ENCODE assay signal across 19 cellular contexts in the genomic region with DNA sequence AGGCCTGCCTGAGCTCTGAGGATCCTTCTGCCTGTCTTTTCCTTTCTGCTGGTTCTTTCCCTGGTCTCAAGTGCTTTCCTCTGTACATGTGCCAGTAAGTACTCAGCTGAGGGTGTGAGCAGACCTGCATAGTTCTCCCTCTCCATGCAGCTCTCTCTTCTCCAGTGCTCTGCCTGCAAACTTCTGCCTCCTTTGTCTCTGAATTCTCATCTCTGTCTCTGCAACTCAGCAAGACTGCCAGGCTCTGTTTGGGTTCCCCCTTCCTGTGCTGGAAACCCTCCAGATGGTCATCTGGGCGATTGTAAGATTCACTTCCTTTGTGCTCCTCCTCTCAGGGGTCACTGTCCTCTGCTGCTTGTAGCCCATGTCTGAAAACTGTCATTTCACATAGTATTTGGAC.
DNase-seq lines count a peak whose midpoint lies in the region; ATAC-seq and TF ChIP-seq lines count a peak whose summit lies in the region.
"Had no signal": no experiment of that assay in that cellular context is flagged by ENCODE, and none has a peak within 500 bp of the region (broad histone marks: within the 10 kb centered on the region; RNA-seq: fewer than 3 reads in every experiment).

No MANE protein-coding gene starts in this region.

- peak overlapping the region; percentile 80 for H2AFZ ChIP-seq in IMR-90 (replicated peaks; ENCODE audit: low read length, poor library complexity)
- no peak overlapping the region for H2AFZ ChIP-seq in MM.1S (ENCODE audit: low read length)

- H3K27ac ChIP-seq in IMR-90 (ENCODE audit: insufficient read depth, low read length) (no peak overlapping the region), colonic mucosa (no peak overlapping the region), MM.1S (ENCODE audit: low read length) (no peak overlapping the region)
- H3K27ac ChIP-seq: coronary artery, Peyer's patch, skin epidermis had no signal

- peak overlapping the region; percentile 39; the same call in 1 of the 3 replicates for H2BK15ac ChIP-seq in IMR-90 (ENCODE audit: low read depth, low read length)

- no peaks in the 10 kb centered on the region for H3K79me2 ChIP-seq in MM.1S (ENCODE audit: low read length)

- no CpG with 5 or more reads among the region's 1 CpG for WGBS in IMR-90 (ENCODE audit: extremely low coverage in 2 of 2, insufficient read length in 1 of 2), 2 experiments

- peaks cover 11% of the 10 kb centered on the region for H3K9me1 ChIP-seq in IMR-90 (ENCODE audit: insufficient read depth, low read length)

- H3K4me2 ChIP-seq in IMR-90 (ENCODE audit: low read depth, low read length) (0 out of 2 replicates have a peak overlapping the region, but pooled peaks have one; percentile 12), MM.1S (ENCODE audit: low read depth, low read length) (no peak overlapping the region)

- peaks cover 12% of the 10 kb centered on the region for H3K4me1 ChIP-seq in IMR-90 (ENCODE audit: control insufficient read depth, insufficient read depth, low read length)
- H3K4me1 ChIP-seq in colonic mucosa = no peaks in the 10 kb centered on the region
- no peaks in the 10 kb centered on the region for H3K4me1 ChIP-seq in MM.1S (ENCODE audit: low read length)
- H3K4me1 ChIP-seq: Peyer's patch had no signal

- peak overlapping the region; percentile 66; the same call in 1 of the 2 replicates for H3K23ac ChIP-seq in IMR-90 (ENCODE audit: low read depth, low read length)

- peaks cover 0 to 15% of the 10 kb centered on the region in 2 donors for H3K27me3 Mint-ChIP-seq in natural killer cell (ENCODE audit: low read depth in 2 of 2)
- H3K27me3 Mint-ChIP-seq in activated T-cell treated with anti-CD3 and anti-CD28 coated beads, Interleukin-2, amount 50 U/mL, for 72 hours (ENCODE audit: low read depth) = peaks cover 18% of the 10 kb centered on the region
- H3K27me3 Mint-ChIP-seq: activated naive CD8-positive, alpha-beta T cell treated with anti-CD3 and anti-CD28 coated beads, Interleukin-2, amount 50 U/mL, for 24 hours had no signal

- TF ChIP-seq POLR2A in IMR-90 (IDR thresholded peaks at IDR 0.05; ENCODE audit: low read depth, low read length) = no peak

- H3K9me3 ChIP-seq in IMR-90 (ENCODE audit: control insufficient read depth, insufficient read depth, low read length) (no peaks in the 10 kb centered on the region), colonic mucosa (no peaks in the 10 kb centered on the region), MM.1S (replicated peaks; ENCODE audit: insufficient read depth, low read length) (no peaks in the 10 kb centered on the region)
- H3K9me3 ChIP-seq: Peyer's patch had no signal

- H3K36me3 ChIP-seq in IMR-90 (ENCODE audit: control insufficient read depth, insufficient read depth, low read length) (peaks cover 1% of the 10 kb centered on the region; the same call in 1 of the 2 replicates), colonic mucosa (no peaks in the 10 kb centered on the region), MM.1S (replicated peaks; ENCODE audit: insufficient read depth, low read length) (no peaks in the 10 kb centered on the region)
- H3K36me3 ChIP-seq: Peyer's patch had no signal

- H4K20me1 ChIP-seq in IMR-90 (ENCODE audit: insufficient read depth, low read length) (no peaks in the 10 kb centered on the region), MM.1S (ENCODE audit: insufficient read depth, low read length) (no peaks in the 10 kb centered on the region)

- H4K5ac ChIP-seq in IMR-90 (ENCODE audit: low read depth, low read length) = no peak overlapping the region; the same call in 1 of the 2 replicates

- H3K9ac ChIP-seq in IMR-90 (ENCODE audit: low read depth, low read length) = no peak overlapping the region
- no peak overlapping the region for H3K9ac ChIP-seq in colonic mucosa (ENCODE audit: low read depth in 2 of 2, low read length in 2 of 2)
- no peak overlapping the region for H3K9ac ChIP-seq in MM.1S (ENCODE audit: low read length)

- H3K4me1 Mint-ChIP-seq in natural killer cell = no peaks in the 10 kb centered on the region
- H3K4me1 Mint-ChIP-seq in activated T-cell treated with anti-CD3 and anti-CD28 coated beads, Interleukin-2, amount 50 U/mL, for 72 hours (ENCODE audit: low read depth) = no peaks in the 10 kb centered on the region
- H3K4me1 Mint-ChIP-seq: activated naive CD8-positive, alpha-beta T cell treated with anti-CD3 and anti-CD28 coated beads, Interleukin-2, amount 50 U/mL, for 24 hours; memory B cell had no signal

- H2BK20ac ChIP-seq in IMR-90 (ENCODE audit: low read depth, low read length) = peak overlapping the region; percentile 1; the same call in 1 of the 2 replicates

- H3K27me3 ChIP-seq in IMR-90 (ENCODE audit: control insufficient read depth, insufficient read depth, low read length) (0 out of 2 replicates have a peak, but pooled peaks cover under 1% of the 10 kb centered on the region), colonic mucosa (no peaks in the 10 kb centered on the region), MM.1S (replicated peaks; ENCODE audit: insufficient read depth, low read length) (no peaks in the 10 kb centered on the region)
- H3K27me3 ChIP-seq: Peyer's patch had no signal

- H3K4ac ChIP-seq in IMR-90 (ENCODE audit: low read depth, low read length) = peak overlapping the region; percentile 49

- intact Hi-C loops in IMR-90 (cut with micrococcal nuclease) (no loop called here), colonic mucosa (cut with DNase I) (no loop called here), natural killer cell (cut with micrococcal nuclease) (no loop called here)

- POLR2A ChIA-PET in IMR-90 (lab: Charles Lee; ENCODE audit: unreplicated experiment) = no interaction called here

- H3K27ac Mint-ChIP-seq in natural killer cell = no peak overlapping the region
- no peak overlapping the region for H3K27ac Mint-ChIP-seq in activated T-cell treated with anti-CD3 and anti-CD28 coated beads, Interleukin-2, amount 50 U/mL, for 72 hours
- H3K27ac Mint-ChIP-seq: activated naive CD8-positive, alpha-beta T cell treated with anti-CD3 and anti-CD28 coated beads, Interleukin-2, amount 50 U/mL, for 24 hours; memory B cell had no signal

- no peaks in the 10 kb centered on the region for H3K9me3 Mint-ChIP-seq in natural killer cell
- H3K9me3 Mint-ChIP-seq in activated T-cell treated with anti-CD3 and anti-CD28 coated beads, Interleukin-2, amount 50 U/mL, for 72 hours = peaks cover 0 to 1% of the 10 kb centered on the region in 2 donors
- H3K9me3 Mint-ChIP-seq: activated naive CD8-positive, alpha-beta T cell treated with anti-CD3 and anti-CD28 coated beads, Interleukin-2, amount 50 U/mL, for 24 hours had no signal

- DNase-seq in AG08396 (ENCODE audit: low spot score) (peak; percentile 11), IMR-90 (peak; percentile 50), colonic mucosa (peak; percentile 22), medulla oblongata (ENCODE audit: extremely low spot score) (peak; percentile 76), MM.1S (no peak), natural killer cell (no peak)
- no peak for DNase-seq in central memory CD4-positive, alpha-beta T cell
- DNase-seq in activated T-cell treated with anti-CD3 and anti-CD28 coated beads, Interleukin-2, amount 50 U/mL, for 72 hours = no peak
- DNase-seq: activated CD4-positive, alpha-beta T cell treated with anti-CD3 and anti-CD28 coated beads for 48 hours; activated naive CD8-positive, alpha-beta T cell treated with anti-CD3 and anti-CD28 coated beads, Interleukin-2, amount 50 U/mL, for 24 hours; activated T-cell treated with anti-CD3 and anti-CD28 coated beads, Interleukin-2, amount 50 U/mL, for 48 hours; NCI-H146; NCI-H510A; Peyer's patch; stimulated activated naive CD4-positive, alpha-beta T cell treated with Interleukin-2 at 50 U/mL for 16 hours had no signal

- TF ChIP-seq CTCF in IMR-90 (conservative IDR thresholded peaks at IDR 0.05; ENCODE audit: low read depth, low read length) = no peak
- TF ChIP-seq CTCF in colonic mucosa (IDR thresholded peaks at IDR 0.05) = no peak
- no peak for TF ChIP-seq CTCF in MM.1S (IDR thresholded peaks at IDR 0.05; ENCODE audit: low read length)
- no peak for TF ChIP-seq CTCF in natural killer cell (IDR thresholded peaks at IDR 0.05)

- CTCF ChIA-PET in IMR-90 (lab: Yijun Ruan, JAX) = interaction anchor here (0.8 to 0.9 kb wide), 2 partner anchors 12 to 14 kb away, joined by 5 to 9 read pairs; no protein-coding TSS in a partner anchor

- ATAC-seq in IMR-90 (ENCODE audit: low read depth) (peak; percentile 51), natural killer cell (no peak)
- ATAC-seq in activated T-cell treated with anti-CD3 and anti-CD28 coated beads, Interleukin-2, amount 50 U/mL, for 72 hours (replicated peaks in 1 of 2) = no peak
- ATAC-seq: activated naive CD8-positive, alpha-beta T cell treated with anti-CD3 and anti-CD28 coated beads, Interleukin-2, amount 50 U/mL, for 24 hours; HCT116 had no signal

- H4K8ac ChIP-seq in IMR-90 (ENCODE audit: low read depth in 2 of 2, low read length in 2 of 2) = peak overlapping the region; percentile 26 to 38; a peak in 3 of 4 replicates

- no peak for TF ChIP-seq RAD21 in IMR-90 (IDR thresholded peaks at IDR 0.05; ENCODE audit: low read length)

- H3K18ac ChIP-seq in IMR-90 (ENCODE audit: low read depth, low read length) = peak overlapping the region; percentile 33; the same call in 1 of the 2 replicates

- H3F3A ChIP-seq in MM.1S (ENCODE audit: insufficient read depth, low read length) = no peaks in the 10 kb centered on the region

- BruUV-seq in IMR-90 (replicated peaks; lab: Mats Ljungman, UMichigan) = no TSS peak

- no peaks in the 10 kb centered on the region for H3K9me2 ChIP-seq in MM.1S (replicated peaks; ENCODE audit: insufficient read depth, low read length)

- H3K14ac ChIP-seq in IMR-90 (replicated peaks; ENCODE audit: low read depth, low read length) = peak overlapping the region; percentile 84

- H2AK5ac ChIP-seq in IMR-90 (ENCODE audit: low read depth, low read length) = peak overlapping the region; percentile 43; the same call in 1 of the 2 replicates

- no peak overlapping the region for H3K56ac ChIP-seq in IMR-90 (ENCODE audit: extremely low read depth, insufficient read depth, low read length)

- dilution Hi-C loops in IMR-90 (cut with HindIII; ENCODE audit: low sequenced_read_pairs, unreplicated experiment) = no loop called here

- H3K79me1 ChIP-seq in IMR-90 (ENCODE audit: low read depth in 1 of 2, low read length in 2 of 2) = peaks cover 0 to 8% of the 10 kb centered on the region in 2 experiments; a peak in 2 of 4 replicates

- no peak overlapping the region for H3K4me3 ChIP-seq in IMR-90 (ENCODE audit: insufficient read depth, low read depth, low read length)
- H3K4me3 ChIP-seq in colonic mucosa = no peak overlapping the region
- no peak overlapping the region for H3K4me3 ChIP-seq in MM.1S (ENCODE audit: low read length)
- H3K4me3 ChIP-seq: coronary artery, Peyer's patch, skin epidermis had no signal

- H3K4me3 Mint-ChIP-seq in natural killer cell = no peak overlapping the region
- no peak overlapping the region for H3K4me3 Mint-ChIP-seq in activated T-cell treated with anti-CD3 and anti-CD28 coated beads, Interleukin-2, amount 50 U/mL, for 72 hours
- H3K4me3 Mint-ChIP-seq: activated naive CD8-positive, alpha-beta T cell treated with anti-CD3 and anti-CD28 coated beads, Interleukin-2, amount 50 U/mL, for 24 hours; memory B cell had no signal

- in situ Hi-C loops in IMR-90 (cut with MboI; ENCODE audit: low sequenced_read_pairs) = no loop called here

- H4K91ac ChIP-seq in IMR-90 (ENCODE audit: insufficient read depth, low read depth, low read length) = peak overlapping the region; percentile 61; the same call in 1 of the 2 replicates

- peak overlapping the region; percentile 78; the same call in 1 of the 2 replicates for H2BK120ac ChIP-seq in IMR-90 (ENCODE audit: low read depth, low read length)

- H2BK5ac ChIP-seq in IMR-90 (ENCODE audit: low read depth, low read length, poor library complexity, severe bottlenecking) = no peak overlapping the region

- H2AK9ac ChIP-seq in IMR-90 (replicated peaks; ENCODE audit: low read depth, low read length, poor library complexity) = no peak overlapping the region

- no peaks in the 10 kb centered on the region for H3K36me3 Mint-ChIP-seq in natural killer cell
- peaks cover 0 to 2% of the 10 kb centered on the region in 2 donors for H3K36me3 Mint-ChIP-seq in activated T-cell treated with anti-CD3 and anti-CD28 coated beads, Interleukin-2, amount 50 U/mL, for 72 hours (ENCODE audit: insufficient read depth in 2 of 2)
- H3K36me3 Mint-ChIP-seq: memory B cell had no signal

Comparison
In these comparisons a context has a peak if more than half of its experiments do, and no peak if none do; other contexts are left out.
1. DNase-seq: peak in AG08396 (single experiment), IMR-90 (single experiment), colonic mucosa (single experiment) and medulla oblongata (single experiment); none in central memory CD4-positive, alpha-beta T cell (single experiment), MM.1S (single experiment), natural killer cell (single experiment) and activated T-cell treated with anti-CD3 and anti-CD28 coated beads, Interleukin-2, amount 50 U/mL, for 72 hours (0 of 2).